ENCODE assay signal across 9 cellular contexts in the genomic region with DNA sequence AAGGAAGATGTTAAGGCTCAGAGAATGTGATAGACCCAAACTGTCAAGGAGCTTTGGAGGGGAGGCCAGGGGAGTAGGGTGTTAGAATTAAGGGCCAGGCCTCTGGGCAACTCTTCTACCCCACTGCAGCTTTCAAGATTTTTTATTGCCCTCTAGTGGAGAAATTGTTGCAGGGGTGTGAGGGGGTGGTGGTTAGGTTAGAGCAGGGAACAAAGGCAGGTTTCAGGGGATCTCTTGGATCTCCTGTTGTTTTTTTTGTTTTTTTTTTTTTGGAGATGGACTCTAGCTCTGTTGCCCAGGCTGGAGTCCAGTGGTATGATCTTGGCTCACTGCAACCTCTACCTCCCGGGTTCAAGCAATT.
DNase-seq lines count a peak whose midpoint lies in the region; ATAC-seq and TF ChIP-seq lines count a peak whose summit lies in the region.
"Had no signal": no experiment of that assay in that cellular context is flagged by ENCODE, and none has a peak within 500 bp of the region (broad histone marks: within the 10 kb centered on the region; RNA-seq: fewer than 3 reads in every experiment).

No MANE protein-coding gene starts in this region.

- H3K4me3 ChIP-seq in GM06990 (replicated peaks; ENCODE audit: low read depth, low read length), result no peak overlapping the region
- H3K4me3 ChIP-seq in OCI-LY1 (ENCODE audit: low read depth, low read length, poor library complexity, severe bottlenecking), result no peak overlapping the region

- no peaks in the 10 kb centered on the region for H3K9me3 ChIP-seq in OCI-LY1 (ENCODE audit: low read length)

- H3K27me3 ChIP-seq in GM06990 (replicated peaks; ENCODE audit: control insufficient read depth, insufficient read depth, low read length), result no peaks in the 10 kb centered on the region; the same call in 1 of the 2 replicates
- H3K27me3 ChIP-seq in OCI-LY1 (ENCODE audit: insufficient read depth, low read length), result no peaks in the 10 kb centered on the region

- no peak for TF ChIP-seq POLR2A in erythroblast (IDR thresholded peaks at IDR 0.05; ENCODE audit: low read length)

- no peak overlapping the region for H3K9ac ChIP-seq in OCI-LY1 (ENCODE audit: low read length)

- no peaks in the 10 kb centered on the region for H4K20me1 ChIP-seq in OCI-LY1 (ENCODE audit: insufficient read depth, low read length)

- peaks cover 15% of the 10 kb centered on the region for H3K4me1 ChIP-seq in OCI-LY1 (ENCODE audit: insufficient read depth, low read length, severe bottlenecking)

- no peak overlapping the region for H3K4me3 Mint-ChIP-seq in nephron progenitor cell

- H3K36me3 ChIP-seq in GM06990 (ENCODE audit: control insufficient read depth, insufficient read depth, low read length) (peaks cover 3% of the 10 kb centered on the region), OCI-LY1 (ENCODE audit: insufficient read depth, low read length) (peaks cover 16% of the 10 kb centered on the region; the same call in 1 of the 2 replicates)

- DNase-seq in ACHN (peak; percentile 31), GM06990 (ENCODE audit: extremely low read depth, insufficient read length) (no peak), erythroblast (lab: John Stamatoyannopoulos, UW) (peak; percentile 45 to 60), nephron progenitor cell (no peak)
- DNase-seq in stimulated activated CD4-positive, alpha-beta T cell treated with anti-CD3 and anti-CD28 coated beads, Interleukin-4, amount 100 ng/mL, for 24 hours, result no peak
- DNase-seq: activated T-cell treated with anti-CD3 and anti-CD28 coated beads for 4 hours had no signal

- H3K4me1 Mint-ChIP-seq in nephron progenitor cell, result peaks cover 21% of the 10 kb centered on the region

- no peak overlapping the region for H2AFZ ChIP-seq in OCI-LY1 (ENCODE audit: low read length)

- peaks cover 17% of the 10 kb centered on the region for H3K79me2 ChIP-seq in OCI-LY1 (ENCODE audit: insufficient read depth, low read length)

- no peak overlapping the region for H3K27ac Mint-ChIP-seq in nephron progenitor cell

- H3K27me3 Mint-ChIP-seq in nephron progenitor cell (ENCODE audit: low read depth, poor library complexity), result peaks cover 43% of the 10 kb centered on the region

- H3K4me2 ChIP-seq in OCI-LY1 (ENCODE audit: low read length), result no peak overlapping the region

- TF ChIP-seq CTCF in GM06990 (IDR thresholded peaks at IDR 0.05; ENCODE audit: insufficient read depth, low read length, poor library complexity, severe bottlenecking) (peak; percentile 66), OCI-LY1 (IDR thresholded peaks at IDR 0.05; ENCODE audit: low read length) (peak; percentile 68), nephron progenitor cell (IDR thresholded peaks at IDR 0.05) (no peak)

- in situ Hi-C loops in ACHN (cut with HindIII; ENCODE audit: low pct_ligation_motif_present, low pct_unique_long_range_greater_than_20kb, low sequenced_read_pairs), result no loop called here

- no peak for ATAC-seq in HG03175 (IDR thresholded peaks at IDR 0.05; ENCODE audit: unreplicated experiment)
- ATAC-seq in GM18907 (IDR thresholded peaks at IDR 0.05; ENCODE audit: unreplicated experiment), result no peak

- H3K9me3 Mint-ChIP-seq in nephron progenitor cell, result no peaks in the 10 kb centered on the region

- H3F3A ChIP-seq in OCI-LY1 (ENCODE audit: insufficient read depth, low read length), result no peaks in the 10 kb centered on the region

- no peaks in the 10 kb centered on the region for H3K36me3 Mint-ChIP-seq in nephron progenitor cell (ENCODE audit: low read depth)

- no peak overlapping the region for H3K27ac ChIP-seq in OCI-LY1 (ENCODE audit: low read depth, low read length, poor library complexity, severe bottlenecking)

- no peaks in the 10 kb centered on the region for H3K9me2 ChIP-seq in OCI-LY1 (ENCODE audit: low read depth, low read length)

Comparison
In these comparisons a context has a peak if more than half of its experiments do, and no peak if none do; other contexts are left out.
1. DNase-seq: peak in ACHN (single experiment) and erythroblast (2 of 2); none in GM06990 (single experiment), stimulated activated CD4-positive, alpha-beta T cell treated with anti-CD3 and anti-CD28 coated beads, Interleukin-4, amount 100 ng/mL, for 24 hours (single experiment) and nephron progenitor cell (single experiment).